ENCODE assay signal across 9 cellular contexts in the genomic region with DNA sequence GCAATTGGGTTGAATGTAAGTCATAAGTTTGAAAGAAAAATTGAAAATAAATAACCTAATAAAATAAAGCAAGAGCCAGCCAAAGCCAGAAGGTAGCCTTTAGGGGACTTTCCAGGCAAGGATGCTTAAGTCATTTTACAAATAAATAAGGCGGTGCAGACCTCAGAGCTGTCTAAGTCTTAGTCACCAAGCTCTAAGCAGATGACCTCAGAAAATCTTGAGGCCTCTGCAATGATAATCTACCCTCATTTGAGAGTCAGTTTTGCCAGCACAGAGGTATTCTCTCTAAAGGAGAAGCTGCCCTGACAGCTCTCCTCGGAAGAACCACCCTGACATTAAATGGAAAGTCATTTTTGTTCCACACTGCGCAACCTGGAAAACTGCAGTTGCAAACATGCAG.
DNase-seq lines count a peak whose midpoint lies in the region; ATAC-seq lines count a peak whose summit lies in the region.
"Had no signal": no experiment of that assay in that cellular context is flagged by ENCODE, and none has a peak within 500 bp of the region (broad histone marks: within the 10 kb centered on the region; RNA-seq: fewer than 3 reads in every experiment).

No MANE protein-coding gene starts in this region.

- CTCF ChIA-PET in activated CD4-positive, alpha-beta T cell treated with anti-CD3 and anti-CD28 coated beads, Interleukin-2, amount 10 ng/mL, durations not matched to agents 7 days and 5 days (lab: Charles Lee) = interaction anchor here (1.1 to 1.7 kb wide), 2 partner anchors 11 to 16 kb away, joined by 3 to 7 read pairs; no protein-coding TSS in a partner anchor

- peak; percentile 31 for DNase-seq in activated CD4-positive, alpha-beta T cell treated with anti-CD3 and anti-CD28 coated beads for 48 hours
- no peak for DNase-seq in activated CD4-positive, alpha-beta T cell treated with anti-CD3 and anti-CD28 coated beads, Interleukin-2, amount 10 ng/mL, durations not matched to agents 7 days and 5 days
- DNase-seq in RPMI7951 (ENCODE audit: low read depth) (peak; percentile 76), non-pigmented ciliary epithelial cell (ENCODE audit: low read depth) (peak; percentile 45), NCI-H526 (lab: John Stamatoyannopoulos, UW) (no peak), NCI-H2081 (lab: John Stamatoyannopoulos, UW) (no peak), germinal center (ENCODE audit: low spot score) (no peak)

- H3K4me3 Mint-ChIP-seq in activated CD4-positive, alpha-beta T cell treated with anti-CD3 and anti-CD28 coated beads, Interleukin-2, amount 10 ng/mL, durations not matched to agents 7 days and 5 days = no peak overlapping the region

- peaks cover 28% of the 10 kb centered on the region for H3K9me3 Mint-ChIP-seq in activated CD4-positive, alpha-beta T cell treated with anti-CD3 and anti-CD28 coated beads, Interleukin-2, amount 10 ng/mL, durations not matched to agents 7 days and 5 days

- POLR2A ChIA-PET in activated CD4-positive, alpha-beta T cell treated with anti-CD3 and anti-CD28 coated beads, Interleukin-2, amount 10 ng/mL, durations not matched to agents 7 days and 5 days (lab: Charles Lee) = no interaction called here

- H3K27me3 Mint-ChIP-seq in activated CD4-positive, alpha-beta T cell treated with anti-CD3 and anti-CD28 coated beads, Interleukin-2, amount 10 ng/mL, durations not matched to agents 7 days and 5 days = no peaks in the 10 kb centered on the region

- ATAC-seq in HG02610 (IDR thresholded peaks at IDR 0.05; ENCODE audit: unreplicated experiment) = peak; percentile 71
- ATAC-seq: A549 had no signal

- peaks cover 72% of the 10 kb centered on the region for H3K4me1 Mint-ChIP-seq in activated CD4-positive, alpha-beta T cell treated with anti-CD3 and anti-CD28 coated beads, Interleukin-2, amount 10 ng/mL, durations not matched to agents 7 days and 5 days

- H3K36me3 Mint-ChIP-seq in activated CD4-positive, alpha-beta T cell treated with anti-CD3 and anti-CD28 coated beads, Interleukin-2, amount 10 ng/mL, durations not matched to agents 7 days and 5 days (ENCODE audit: low read depth) = peaks cover 95% of the 10 kb centered on the region

- H3K27ac Mint-ChIP-seq in activated CD4-positive, alpha-beta T cell treated with anti-CD3 and anti-CD28 coated beads, Interleukin-2, amount 10 ng/mL, durations not matched to agents 7 days and 5 days = no peak overlapping the region

Comparison
In these comparisons a context has a peak if more than half of its experiments do, and no peak if none do; other contexts are left out.
1. DNase-seq: peak in activated CD4-positive, alpha-beta T cell treated with anti-CD3 and anti-CD28 coated beads for 48 hours (single experiment), RPMI7951 (single experiment) and non-pigmented ciliary epithelial cell (single experiment); none in activated CD4-positive, alpha-beta T cell treated with anti-CD3 and anti-CD28 coated beads, Interleukin-2, amount 10 ng/mL, durations not matched to agents 7 days and 5 days (single experiment), NCI-H526 (0 of 2), NCI-H2081 (0 of 2) and germinal center (single experiment).